26 cellular contexts compared by ENCODE assay signal in genomic region chr5:91484662-91485061, GRCh38.
"Had no signal": no experiment of that assay in that cellular context is flagged by ENCODE, and none has a peak within 500 bp of the region (broad histone marks: within the 10 kb centered on the region; RNA-seq: fewer than 3 reads in every experiment).

No MANE protein-coding gene starts in this region.

- DNase-seq: dorsolateral prefrontal cortex; effector CD4-positive, alpha-beta T cell; foreskin melanocyte; glutamatergic neuron; heart right ventricle; hippocampal formation; islet precursor cell; kidney glomerular epithelial cell; left colon; left ventricle myocardium superior; lower lobe of right lung; naive thymus-derived CD8-positive, alpha-beta T cell; nephron progenitor cell; nucleus accumbens; posterior cingulate gyrus; psoas muscle; right cardiac atrium; sigmoid colon; spleen; stimulated activated CD4-positive, alpha-beta T cell treated with anti-CD3 and anti-CD28 coated beads, Interleukin-4, amount 100 ng/mL, for 4 hours; stimulated activated naive B cell treated with anti-CD40 and anti-IgM and Interleukin-4, amounts not matched to agents 10 μg/mL and 1 μg/mL and 100 μg/mL, for 72 hours; trophoblast cell had no signal

- H3K36me3 ChIP-seq: heart right ventricle, lower lobe of right lung, sigmoid colon, spleen, thoracic aorta, vagina had no signal

- H3K4me3 ChIP-seq: dorsolateral prefrontal cortex, heart right ventricle, lower lobe of right lung, psoas muscle, sigmoid colon, skin epidermis, spleen, thoracic aorta, vagina had no signal

- H3K9me3 ChIP-seq: heart right ventricle, lower lobe of right lung, psoas muscle, sigmoid colon, spleen, thoracic aorta, vagina had no signal

- H3K27ac ChIP-seq: dorsolateral prefrontal cortex, epithelial cell of prostate, heart right ventricle, lower lobe of right lung, psoas muscle, sigmoid colon, skin epidermis, spleen, thoracic aorta, vagina had no signal

- H3K27me3 ChIP-seq: dorsolateral prefrontal cortex, heart right ventricle, sigmoid colon, spleen, vagina had no signal

- H3K4me1 ChIP-seq: heart right ventricle, lower lobe of right lung, psoas muscle, sigmoid colon, spleen, vagina had no signal
